Comparison of ENCODE assay signal across 22 cellular contexts in the genomic region with DNA sequence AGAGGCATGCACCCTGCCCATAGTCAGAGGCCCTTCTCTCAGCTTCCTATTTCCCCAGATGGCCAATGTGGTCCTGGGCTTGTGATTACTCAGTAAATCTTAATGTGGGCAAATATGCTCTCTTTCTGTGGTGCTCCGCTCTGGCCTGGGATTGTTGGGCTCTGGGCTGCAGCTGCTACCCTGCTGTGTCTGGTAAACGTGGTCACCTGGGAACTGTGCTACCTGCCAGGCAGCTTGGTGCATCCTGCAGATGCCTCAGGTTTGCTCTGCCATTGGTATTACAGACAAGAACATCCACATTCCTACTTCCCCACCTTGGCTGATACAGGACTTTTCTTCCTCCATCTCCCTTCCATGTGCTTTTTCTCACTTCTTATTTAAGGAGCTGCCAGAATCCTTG.
DNase-seq lines count a peak whose midpoint lies in the region; ATAC-seq, FAIRE-seq and TF ChIP-seq lines count a peak whose summit lies in the region.
"Had no signal": no experiment of that assay in that cellular context is flagged by ENCODE, and none has a peak within 500 bp of the region (broad histone marks: within the 10 kb centered on the region; RNA-seq: fewer than 3 reads in every experiment).

No MANE protein-coding gene starts in this region.

- H2AFZ ChIP-seq in GM23338, result no peak overlapping the region
- H2AFZ ChIP-seq in Karpas-422 (ENCODE audit: low read length), result no peak overlapping the region

- H3K9ac ChIP-seq in Karpas-422 (ENCODE audit: low read length) (no peak overlapping the region), kidney (ENCODE audit: low read length in 2 of 2) (no peak overlapping the region)
- H3K9ac ChIP-seq: BLaER1 had no signal

- peaks cover 22% of the 10 kb centered on the region for H3K36me3 Mint-ChIP-seq in GM23338 (ENCODE audit: low read depth)
- peaks cover 17% of the 10 kb centered on the region for H3K36me3 Mint-ChIP-seq in WTC11

- H3K4me3 ChIP-seq in GM23338 (no peak overlapping the region), Karpas-422 (ENCODE audit: low read length) (no peak overlapping the region), kidney (ENCODE audit: low read length in 2 of 2) (no peak overlapping the region)
- H3K4me3 ChIP-seq: BLaER1, GM12878, SJSA1 had no signal

- H3K27me3 ChIP-seq in GM23338 (ENCODE audit: insufficient read depth), result no peaks in the 10 kb centered on the region
- H3K27me3 ChIP-seq in Karpas-422 (ENCODE audit: low read length), result no peaks in the 10 kb centered on the region
- H3K27me3 ChIP-seq: BLaER1, SJSA1 had no signal

- H3K4me1 ChIP-seq in GM23338 (ENCODE audit: insufficient read depth) (peaks cover 20% of the 10 kb centered on the region), Karpas-422 (ENCODE audit: low read length) (no peaks in the 10 kb centered on the region), kidney (ENCODE audit: control insufficient read depth in 1 of 2, insufficient read depth in 1 of 2, low read depth in 1 of 2, low read length in 2 of 2) (no peaks in the 10 kb centered on the region)
- H3K4me1 ChIP-seq: BLaER1, Caco-2, SJSA1 had no signal

- peak overlapping the region; percentile 89 for H3K27ac Mint-ChIP-seq in GM23338
- peak overlapping the region; percentile 68 for H3K27ac Mint-ChIP-seq in WTC11
- H3K27ac Mint-ChIP-seq: CD4-positive, alpha-beta T cell had no signal

- H3K36me3 ChIP-seq in GM23338 (ENCODE audit: insufficient read depth) (no peaks in the 10 kb centered on the region), Karpas-422 (ENCODE audit: insufficient read depth, low read length) (no peaks in the 10 kb centered on the region), kidney (ENCODE audit: control insufficient read depth in 1 of 2, insufficient read depth in 2 of 2, low read length in 2 of 2) (no peaks in the 10 kb centered on the region)
- H3K36me3 ChIP-seq: BLaER1, SJSA1 had no signal

- TF ChIP-seq CTCF in GM23338 (conservative IDR thresholded peaks at IDR 0.05; ENCODE audit: low read depth in 2 of 2) (no peak), WTC11 (IDR thresholded peaks at IDR 0.05) (no peak), kidney (IDR thresholded peaks at IDR 0.05; ENCODE audit: borderline replicate concordance, extremely low read depth, insufficient read depth) (no peak)

- H3K9me2 ChIP-seq in GM23338 (ENCODE audit: insufficient read depth) (0 out of 2 replicates have a peak, but pooled peaks cover 7% of the 10 kb centered on the region), Karpas-422 (replicated peaks; ENCODE audit: insufficient read depth, low read length) (no peaks in the 10 kb centered on the region)

- H3K4me1 Mint-ChIP-seq in GM23338 (peaks cover 25% of the 10 kb centered on the region), WTC11 (peaks cover 39% of the 10 kb centered on the region)

- H3K9me3 Mint-ChIP-seq in GM23338, result peaks cover 9% of the 10 kb centered on the region
- H3K9me3 Mint-ChIP-seq in WTC11, result peaks cover 18% of the 10 kb centered on the region

- H3K27me3 Mint-ChIP-seq in GM23338 (ENCODE audit: insufficient read depth, low read depth, poor library complexity) (no peaks in the 10 kb centered on the region), WTC11 (ENCODE audit: low read depth) (no peaks in the 10 kb centered on the region)
- H3K27me3 Mint-ChIP-seq: CD4-positive, alpha-beta T cell had no signal

- no peak for FAIRE-seq in kidney (lab: Jason Lieb, UNC)
- FAIRE-seq: GM12878 had no signal

- H3K4me3 Mint-ChIP-seq in GM23338 (no peak overlapping the region), WTC11 (no peak overlapping the region)
- H3K4me3 Mint-ChIP-seq: CD4-positive, alpha-beta T cell had no signal

- CTCF ChIA-PET in WTC11 (lab: Charles Lee), result interaction anchor here (0.8 to 3.9 kb wide), 6 partner anchors 9 to 489 kb away, joined by 3 to 42 read pairs (median 4); no protein-coding TSS in a partner anchor

- H3F3A ChIP-seq in GM23338 (replicated peaks; ENCODE audit: low read depth), result no peaks in the 10 kb centered on the region

- intact Hi-C loops in kidney (cut with DNase I), result no loop called here

- H3K79me2 ChIP-seq in GM23338 (replicated peaks; ENCODE audit: insufficient read depth), result no peaks in the 10 kb centered on the region
- no peaks in the 10 kb centered on the region for H3K79me2 ChIP-seq in Karpas-422 (ENCODE audit: low read length)

- DNase-seq in GM23338 (ENCODE audit: low spot score) (peak; percentile 49), NCI-H146 (lab: John Stamatoyannopoulos, UW) (peak; percentile 94), WTC11 (ENCODE audit: low spot score) (peak; percentile 28), islet precursor cell (peak; percentile 54), Karpas-422 (no peak), kidney (no peak)
- DNase-seq: ACHN; Caco-2; CD4-positive, alpha-beta T cell; DMS 273 treated with DMSO at 0.1 percent for 48 hours; DMS79 treated with DMSO at 0.1 percent for 48 hours; Kasumi-1; NCI-H1436; NCI-H2029; NCI-H2227 treated with DMSO at 0.1 percent for 48 hours; NCI-H524; T-helper 1 cell had no signal

- H3K9me3 ChIP-seq in Karpas-422 (ENCODE audit: low read length) (no peaks in the 10 kb centered on the region), kidney (ENCODE audit: control insufficient read depth in 1 of 2, low read length in 2 of 2) (no peaks in the 10 kb centered on the region)
- H3K9me3 ChIP-seq: Caco-2, SJSA1 had no signal

- POLR2A ChIA-PET in WTC11 (lab: Charles Lee), result interaction anchor here (0.5 kb wide), 1 partner anchor 22 kb away, joined by 3 read pairs; no protein-coding TSS in a partner anchor

- H3K4me2 ChIP-seq in GM23338 (peak overlapping the region; percentile 35; the same call in 1 of the 2 replicates), Karpas-422 (ENCODE audit: low read depth, low read length, poor library complexity, severe bottlenecking) (no peak overlapping the region)
- H3K4me2 ChIP-seq: BLaER1 had no signal

- ATAC-seq in GM23338 (peak; percentile 83), WTC11 (peak; percentile 70), HG03460 (IDR thresholded peaks at IDR 0.05; ENCODE audit: unreplicated experiment) (no peak)
- ATAC-seq: GM12878, Right ventricle myocardium inferior had no signal

- no peaks in the 10 kb centered on the region for H4K20me1 ChIP-seq in GM23338 (replicated peaks; ENCODE audit: insufficient read depth)
- H4K20me1 ChIP-seq in Karpas-422 (ENCODE audit: insufficient read depth, low read depth, low read length), result no peaks in the 10 kb centered on the region
- H4K20me1 ChIP-seq: BLaER1 had no signal

- H3K27ac ChIP-seq in GM23338 (ENCODE audit: low read depth), result peak overlapping the region; percentile 28
- no peak overlapping the region for H3K27ac ChIP-seq in Karpas-422 (ENCODE audit: low read length)
- no peak overlapping the region for H3K27ac ChIP-seq in kidney (ENCODE audit: low read depth in 2 of 2, low read length in 2 of 2)
- H3K27ac ChIP-seq: BLaER1, SJSA1 had no signal

TF ChIP-seq in GM23338, 12 proteins besides CTCF, POLR2A, EP300 and RAD21 (continues in another document):
- TF ChIP-seq STAT1 (IDR thresholded peaks at IDR 0.05; ENCODE audit: unreplicated experiment) (no peak), JUNB (IDR thresholded peaks at IDR 0.05; ENCODE audit: unreplicated experiment) (no peak), ZNF114 (CRISPR knock-in tag; IDR thresholded peaks at IDR 0.05) (no peak)

TF ChIP-seq in WTC11, 78 proteins besides CTCF, POLR2A, EP300 and RAD21:
- TF ChIP-seq SOX15 (CRISPR knock-in tag; IDR thresholded peaks at IDR 0.05) (no peak), ZSCAN18 (CRISPR knock-in tag; IDR thresholded peaks at IDR 0.05) (0 out of 2 replicates have a peak, but pooled peaks have one; percentile 4), ZNF423 (CRISPR knock-in tag; IDR thresholded peaks at IDR 0.05) (0 out of 2 replicates have a peak, but pooled peaks have one; percentile 49)
- TF ChIP-seq, protein P1, sequence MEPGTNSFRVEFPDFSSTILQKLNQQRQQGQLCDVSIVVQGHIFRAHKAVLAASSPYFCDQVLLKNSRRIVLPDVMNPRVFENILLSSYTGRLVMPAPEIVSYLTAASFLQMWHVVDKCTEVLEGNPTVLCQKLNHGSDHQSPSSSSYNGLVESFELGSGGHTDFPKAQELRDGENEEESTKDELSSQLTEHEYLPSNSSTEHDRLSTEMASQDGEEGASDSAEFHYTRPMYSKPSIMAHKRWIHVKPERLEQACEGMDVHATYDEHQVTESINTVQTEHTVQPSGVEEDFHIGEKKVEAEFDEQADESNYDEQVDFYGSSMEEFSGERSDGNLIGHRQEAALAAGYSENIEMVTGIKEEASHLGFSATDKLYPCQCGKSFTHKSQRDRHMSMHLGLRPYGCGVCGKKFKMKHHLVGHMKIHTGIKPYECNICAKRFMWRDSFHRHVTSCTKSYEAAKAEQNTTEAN (CRISPR knock-in tag; IDR thresholded peaks at IDR 0.05), result no peak

Comparison
In these comparisons a context has a peak if more than half of its experiments do, and no peak if none do; other contexts are left out.
1. DNase-seq: peak in GM23338 (single experiment), NCI-H146 (single experiment), WTC11 (single experiment) and islet precursor cell (single experiment); none in Karpas-422 (single experiment) and kidney (single experiment).